ENCODE assay signal across 9 cellular contexts in the genomic region with DNA sequence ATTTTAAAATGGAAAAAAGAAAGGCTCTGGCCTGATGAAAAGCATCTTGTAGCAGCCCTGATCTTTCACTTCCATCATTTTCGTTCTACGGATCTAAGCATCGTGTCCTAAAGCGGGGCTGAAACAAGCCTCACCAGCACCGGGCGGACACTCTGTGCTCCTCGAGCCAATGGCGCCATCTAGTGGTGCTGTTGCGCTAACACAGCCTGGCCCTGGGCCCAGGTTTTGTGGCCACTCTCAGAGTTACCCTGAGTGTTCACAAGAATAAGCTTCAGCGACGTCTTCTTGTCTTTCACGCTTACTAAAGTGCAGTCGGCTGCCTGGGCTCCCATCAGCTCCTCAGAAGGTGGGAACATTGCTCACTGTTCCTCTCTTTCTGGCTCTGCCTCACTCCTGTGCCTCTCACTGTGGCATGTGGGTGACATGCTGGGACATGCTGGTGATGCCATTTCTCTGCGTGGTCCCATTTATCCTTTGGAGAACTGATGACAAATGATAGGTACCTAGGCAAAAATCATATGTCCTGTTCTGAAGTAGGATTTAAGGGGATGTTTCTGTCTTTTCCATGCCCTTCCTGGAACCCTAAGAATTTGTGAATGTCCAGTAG. TPM values are rescaled to one million over a fixed set of nuclear protein-coding genes. Genes with fewer than 3 reads are reported as not detected.
DNase-seq lines count a peak whose midpoint lies in the region; ATAC-seq, FAIRE-seq and TF ChIP-seq lines count a peak whose summit lies in the region.
"Had no signal": no experiment of that assay in that cellular context is flagged by ENCODE, and none has a peak within 500 bp of the region (broad histone marks: within the 10 kb centered on the region; RNA-seq: fewer than 3 reads in every experiment).

No MANE protein-coding gene starts in this region.

- TF ChIP-seq POLR2A in H1 (IDR thresholded peaks at IDR 0.05; ENCODE audit: control extremely low read depth in 1 of 2, low read depth in 2 of 2, low read length in 2 of 2), result no peak

- TF ChIP-seq EP300 in H1 (IDR thresholded peaks at IDR 0.05; ENCODE audit: borderline replicate concordance in 1 of 2, low read depth in 2 of 2, low read length in 2 of 2), result no peak

- H3K18ac ChIP-seq in H1 (ENCODE audit: extremely low read depth, low read length), result no peak overlapping the region

- ATAC-seq in GM19372 (IDR thresholded peaks at IDR 0.05; ENCODE audit: low read depth, unreplicated experiment) (peak; percentile 99), HG03432 (IDR thresholded peaks at IDR 0.05; ENCODE audit: unreplicated experiment) (peak; percentile 95), mucosa of descending colon (peak; percentile 99)
- ATAC-seq in activated CD8-positive, alpha-beta T cell treated with anti-CD3 and anti-CD28 coated beads for 36 hours, result peak; percentile 99

- no peak overlapping the region for H3K4me3 ChIP-seq in H1 (ENCODE audit: extremely low read depth in 1 of 4, insufficient read depth in 2 of 4, low read depth in 3 of 4, low read length in 4 of 4)
- no peak overlapping the region for H3K4me3 ChIP-seq in mucosa of descending colon

- no peaks in the 10 kb centered on the region for H3K23me2 ChIP-seq in H1 (ENCODE audit: low read depth, low read length)

- H3K4me1 ChIP-seq in H1 (replicated peaks in 1 of 4; ENCODE audit: control insufficient read depth in 3 of 4, insufficient read depth in 4 of 4, low read length in 3 of 4), result no peaks in the 10 kb centered on the region; a peak in 1 of 7 replicates
- no peaks in the 10 kb centered on the region for H3K4me1 ChIP-seq in mucosa of descending colon (ENCODE audit: low read depth)

- H4K91ac ChIP-seq in H1 (replicated peaks; ENCODE audit: insufficient read length, low read length), result no peak overlapping the region

- H3K4me3 Mint-ChIP-seq in activated CD8-positive, alpha-beta T cell treated with anti-CD3 and anti-CD28 coated beads for 36 hours, result no peak overlapping the region

- no peak overlapping the region for H3K27ac ChIP-seq in H1 (ENCODE audit: low read depth, low read length)

- H3K4ac ChIP-seq in H1 (replicated peaks; ENCODE audit: insufficient read length, low read depth, low read length), result no peak overlapping the region

- 28% methylated on average over 14 of the region's 14 CpGs; no CpG with 5 or more reads in 1 of the 2 experiments for WGBS in H1 (ENCODE audit: extremely low coverage in 1 of 2, insufficient coverage in 1 of 2, insufficient read length in 1 of 2, insufficient replicate concordance in 2 of 2, low coverage in 1 of 2, low lambda C conversion rate in 2 of 2, missing lambda C conversion rate in 1 of 2), 2 experiments

- TF ChIP-seq CTCF in activated CD8-positive, alpha-beta T cell treated with anti-CD3 and anti-CD28 coated beads for 36 hours (IDR thresholded peaks at IDR 0.05), result peak; percentile 89
- peak; percentile 94 to 98 (median 96) for TF ChIP-seq CTCF in H1 (IDR thresholded peaks at IDR 0.05; ENCODE audit: control extremely low read depth in 1 of 3, insufficient read depth in 1 of 3, low read depth in 1 of 3, low read length in 3 of 3)
- TF ChIP-seq CTCF in mucosa of descending colon (IDR thresholded peaks at IDR 0.05), result peak; percentile 97

- H4K20me1 ChIP-seq in H1 (replicated peaks in 1 of 2; ENCODE audit: control insufficient read depth in 1 of 2, insufficient read depth in 2 of 2, low read length in 2 of 2), result no peaks in the 10 kb centered on the region

- no peak overlapping the region for H2BK15ac ChIP-seq in H1 (ENCODE audit: low read length)

- H3K9me3 ChIP-seq in H1 (ENCODE audit: insufficient read depth in 2 of 2, low read depth in 1 of 2, low read length in 1 of 2), result peaks cover 2 to 3% of the 10 kb centered on the region in 2 experiments; a peak in 1 of 4 replicates
- no peaks in the 10 kb centered on the region for H3K9me3 ChIP-seq in mucosa of descending colon

- intact Hi-C loops in activated CD8-positive, alpha-beta T cell treated with anti-CD3 and anti-CD28 coated beads for 36 hours (cut with micrococcal nuclease), result loop anchor here (5.0 to 10.0 kb wide), 2 partner anchors 117 to 394 kb away; no protein-coding TSS in a partner anchor
- intact Hi-C loops in mucosa of descending colon (cut with DNase I, micrococcal nuclease), result loop anchor here (5.0 kb wide), 1 partner anchor 117 kb away; no protein-coding TSS in a partner anchor

- no peak overlapping the region for H2BK5ac ChIP-seq in H1 (ENCODE audit: low read depth, low read length)

- no peak overlapping the region for H4K5ac ChIP-seq in H1 (ENCODE audit: insufficient read length, low read depth, low read length)

- peaks cover 0 to 2% (median 0%) of the 10 kb centered on the region in 4 experiments; a peak in 2 of 7 replicates for H3K27me3 ChIP-seq in H1 (replicated peaks in 1 of 4; ENCODE audit: control insufficient read depth in 3 of 4, extremely low read depth in 1 of 4, insufficient read depth in 3 of 4, low read length in 3 of 4)

- H3K9ac ChIP-seq in H1 (replicated peaks in 1 of 4; ENCODE audit: extremely low read depth in 1 of 4, low read depth in 3 of 4, low read length in 3 of 4), result no peak overlapping the region

- peak; percentile 79 for FAIRE-seq in H1 (lab: Jason Lieb, UNC)
- FAIRE-seq: colon had no signal

- H2AFZ ChIP-seq in H1 (ENCODE audit: low read length), result peak overlapping the region; percentile 90

- peaks cover 3% of the 10 kb centered on the region for H3K4me1 Mint-ChIP-seq in activated CD8-positive, alpha-beta T cell treated with anti-CD3 and anti-CD28 coated beads for 36 hours (ENCODE audit: low read depth)

- no peak overlapping the region for H2AK5ac ChIP-seq in H1 (ENCODE audit: low read depth, low read length)

- H3K27ac Mint-ChIP-seq in activated CD8-positive, alpha-beta T cell treated with anti-CD3 and anti-CD28 coated beads for 36 hours, result no peak overlapping the region

- TF ChIP-seq RAD21 in H1 (IDR thresholded peaks at IDR 0.05 in 1 of 2, conservative IDR thresholded peaks at IDR 0.05 in 1 of 2; ENCODE audit: low read depth in 2 of 2, low read length in 2 of 2), result peak; percentile 97 to 99

- no peak overlapping the region for H2BK120ac ChIP-seq in H1 (replicated peaks; ENCODE audit: low read depth, low read length)

- H3K27me3 Mint-ChIP-seq in activated CD8-positive, alpha-beta T cell treated with anti-CD3 and anti-CD28 coated beads for 36 hours, result peaks cover 34% of the 10 kb centered on the region

- H3K79me1 ChIP-seq in H1 (ENCODE audit: low read depth, low read length), result no peaks in the 10 kb centered on the region

- POLR2A ChIA-PET in activated CD8-positive, alpha-beta T cell treated with anti-CD3 and anti-CD28 coated beads for 36 hours (lab: Charles Lee), result no interaction called here
- POLR2A ChIA-PET in H1 (lab: Charles Lee; ENCODE audit: partially characterized antibody), result no interaction called here

- no peak overlapping the region for H3K56ac ChIP-seq in H1 (replicated peaks; ENCODE audit: insufficient read length, low read depth, low read length)

- no peak overlapping the region for H2BK12ac ChIP-seq in H1 (ENCODE audit: low read depth, low read length)

- CTCF ChIA-PET in activated CD8-positive, alpha-beta T cell treated with anti-CD3 and anti-CD28 coated beads for 36 hours (lab: Charles Lee), result interaction anchor here (0.6 to 4.2 kb wide), 39 partner anchors 9 to 509 kb away, joined by 3 to 41 read pairs (median 4); no protein-coding TSS in a partner anchor
- CTCF ChIA-PET in H1 (lab: Charles Lee; ENCODE audit: partially characterized antibody), result interaction anchor here (0.6 to 3.6 kb wide), 47 partner anchors 8 to 910 kb away, joined by 3 to 26 read pairs (median 4); no protein-coding TSS in a partner anchor

- H2BK20ac ChIP-seq in H1 (ENCODE audit: low read length), result no peak overlapping the region

- no peak overlapping the region for H3K4me2 ChIP-seq in H1 (ENCODE audit: insufficient read depth in 1 of 2, low read depth in 2 of 2, low read length in 2 of 2)

- peak; percentile 72 for DNase-seq in COLO668 (lab: John Stamatoyannopoulos, UW; ENCODE audit: unreplicated experiment)
- peak; percentile 63 for DNase-seq in NCI-H69 (lab: John Stamatoyannopoulos, UW)
- DNase-seq in activated CD8-positive, alpha-beta T cell treated with anti-CD3 and anti-CD28 coated beads for 36 hours, result peak; percentile 82
- peak; percentile 65 to 95 for DNase-seq in H1 (ENCODE audit: low read depth in 1 of 2, low spot score in 2 of 2)
- peak; percentile 80 to 92 (median 89) for DNase-seq in mucosa of descending colon
- peak; percentile 90 for DNase-seq in stimulated activated CD8-positive, alpha-beta memory T cell treated with anti-CD3 and anti-CD28 coated beads, Interleukin-4, amount 100 ng/mL, for 48 hours

- H3K23ac ChIP-seq in H1 (ENCODE audit: insufficient read length), result no peak overlapping the region

- no peak overlapping the region for H4K8ac ChIP-seq in H1 (ENCODE audit: extremely low read depth, insufficient read depth, low read length)

- no peaks in the 10 kb centered on the region for H3K79me2 ChIP-seq in H1 (ENCODE audit: control insufficient read depth in 1 of 2, insufficient read depth in 2 of 2, low read length in 2 of 2)

- H3K9me3 Mint-ChIP-seq in activated CD8-positive, alpha-beta T cell treated with anti-CD3 and anti-CD28 coated beads for 36 hours, result no peaks in the 10 kb centered on the region

- no peaks in the 10 kb centered on the region for H3K36me3 ChIP-seq in H1 (ENCODE audit: control insufficient read depth in 2 of 4, insufficient read depth in 4 of 4, low read length in 3 of 4)
- H3K36me3 ChIP-seq in mucosa of descending colon (ENCODE audit: low read depth), result no peaks in the 10 kb centered on the region

- no peaks in the 10 kb centered on the region for H3K36me3 Mint-ChIP-seq in activated CD8-positive, alpha-beta T cell treated with anti-CD3 and anti-CD28 coated beads for 36 hours (ENCODE audit: low read depth)

- no peak overlapping the region for H3K14ac ChIP-seq in H1 (ENCODE audit: insufficient read length)

RNA-seq across cellular contexts. Expression of a gene that starts 32.7 kb away (rescaled TPM):
- total RNA-seq in activated CD8-positive, alpha-beta T cell treated with anti-CD3 and anti-CD28 coated beads for 36 hours, result not detected
- not detected in 2 replicates for total RNA-seq in H1 (2021; fragmentation: NEBNext Ultra II Directional; extraction: Animal tissue kit (Norgen Biotek cat#: 25700))
- 0.05 TPM in 1 of 2 replicates, not detected in the other for polyA plus RNA-seq in H1 (2011; rRNA removed)
- polyA plus RNA-seq in H1 (2011; cell fraction: cytosol; rRNA removed), result 0.03 TPM
- 0.06 TPM for polyA plus RNA-seq in H1 (2011; cell fraction: nucleus; rRNA removed)
- polyA plus RNA-seq in H1 (2012, experiment 1 of 2), result 0.08 TPM in 2 of 4 replicates, not detected in the others
- not detected for polyA plus RNA-seq in H1 (2012, experiment 2 of 2)
- not detected for polyA plus RNA-seq in H1 (2013, experiment 1 of 2)
- not detected for polyA plus RNA-seq in H1 (2013, experiment 2 of 2)
- polyA minus RNA-seq in H1 (2011; rRNA and poly(A)+ RNA removed), result not detected in 2 replicates
- not detected for polyA minus RNA-seq in H1 (2011; cell fraction: cytosol; rRNA and poly(A)+ RNA removed)
- polyA minus RNA-seq in H1 (2011; cell fraction: nucleus; rRNA and poly(A)+ RNA removed), result not detected
- total RNA-seq in mucosa of descending colon, result not detected

RNA-seq across cellular contexts. Expression of a gene that starts 41.0 kb away (rescaled TPM):
- total RNA-seq in activated CD8-positive, alpha-beta T cell treated with anti-CD3 and anti-CD28 coated beads for 36 hours, result not detected
- total RNA-seq in H1 (2021; fragmentation: NEBNext Ultra II Directional; extraction: Animal tissue kit (Norgen Biotek cat#: 25700)), result 0.61 and 0.93 TPM in 2 replicates
- 0.24 and 0.29 TPM in 2 replicates for polyA plus RNA-seq in H1 (2011; rRNA removed)
- 0.36 TPM for polyA plus RNA-seq in H1 (2011; cell fraction: cytosol; rRNA removed)
- polyA plus RNA-seq in H1 (2011; cell fraction: nucleus; rRNA removed), result 0.41 TPM
- polyA plus RNA-seq in H1 (2012, experiment 1 of 2), result 0.09 to 0.16 TPM (median 0.12 TPM) in 3 of 4 replicates, not detected in the other
- not detected for polyA plus RNA-seq in H1 (2012, experiment 2 of 2)
- 0.51 TPM for polyA plus RNA-seq in H1 (2013, experiment 1 of 2)
- polyA plus RNA-seq in H1 (2013, experiment 2 of 2), result 0.42 TPM
- 0.12 and 0.35 TPM in 2 replicates for polyA minus RNA-seq in H1 (2011; rRNA and poly(A)+ RNA removed)
- not detected for polyA minus RNA-seq in H1 (2011; cell fraction: cytosol; rRNA and poly(A)+ RNA removed)
- polyA minus RNA-seq in H1 (2011; cell fraction: nucleus; rRNA and poly(A)+ RNA removed), result 1.1 TPM
- 10 to 100 TPM in 1 of 3 donors, 1 to 10 TPM in 2; 1.5 to 10.2 (median 3.1) TPM for total RNA-seq in mucosa of descending colon
